Comparison of ENCODE assay signal across 1 cellular context in the genomic region with DNA sequence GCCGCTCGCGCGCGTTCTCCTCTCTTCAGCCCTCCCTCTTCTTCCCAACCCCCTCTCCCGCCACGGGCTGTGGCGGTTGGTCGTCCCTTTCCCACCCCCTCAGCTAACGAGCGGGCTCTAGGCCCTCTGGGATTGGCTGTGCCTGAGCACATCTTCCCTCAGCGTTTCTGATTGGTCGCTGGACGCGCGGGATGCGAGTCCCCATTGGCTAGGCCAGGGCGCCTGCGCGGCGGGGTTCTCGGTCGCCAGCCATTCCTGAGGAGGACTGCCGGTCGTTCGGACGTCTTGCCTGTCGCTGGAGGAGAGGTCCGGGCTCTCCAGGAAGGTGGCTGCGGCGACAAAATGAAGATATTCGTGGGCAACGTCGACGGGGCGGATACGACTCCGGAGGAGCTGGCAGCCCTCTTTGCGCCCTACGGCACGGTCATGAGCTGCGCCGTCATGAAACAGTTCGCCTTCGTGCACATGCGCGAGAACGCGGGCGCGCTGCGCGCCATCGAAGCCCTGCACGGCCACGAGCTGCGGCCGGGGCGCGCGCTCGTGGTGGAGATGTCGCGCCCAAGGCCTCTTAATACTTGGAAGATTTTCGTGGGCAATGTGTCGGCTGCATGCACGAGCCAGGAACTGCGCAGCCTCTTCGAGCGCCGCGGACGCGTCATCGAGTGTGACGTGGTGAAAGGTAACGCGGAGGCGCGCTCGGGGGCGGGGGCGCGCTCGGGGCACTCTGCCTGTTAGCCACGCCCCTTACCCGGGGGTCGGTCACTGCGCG.
TF ChIP-seq lines count a peak whose summit lies in the region.

A gene with protein sequence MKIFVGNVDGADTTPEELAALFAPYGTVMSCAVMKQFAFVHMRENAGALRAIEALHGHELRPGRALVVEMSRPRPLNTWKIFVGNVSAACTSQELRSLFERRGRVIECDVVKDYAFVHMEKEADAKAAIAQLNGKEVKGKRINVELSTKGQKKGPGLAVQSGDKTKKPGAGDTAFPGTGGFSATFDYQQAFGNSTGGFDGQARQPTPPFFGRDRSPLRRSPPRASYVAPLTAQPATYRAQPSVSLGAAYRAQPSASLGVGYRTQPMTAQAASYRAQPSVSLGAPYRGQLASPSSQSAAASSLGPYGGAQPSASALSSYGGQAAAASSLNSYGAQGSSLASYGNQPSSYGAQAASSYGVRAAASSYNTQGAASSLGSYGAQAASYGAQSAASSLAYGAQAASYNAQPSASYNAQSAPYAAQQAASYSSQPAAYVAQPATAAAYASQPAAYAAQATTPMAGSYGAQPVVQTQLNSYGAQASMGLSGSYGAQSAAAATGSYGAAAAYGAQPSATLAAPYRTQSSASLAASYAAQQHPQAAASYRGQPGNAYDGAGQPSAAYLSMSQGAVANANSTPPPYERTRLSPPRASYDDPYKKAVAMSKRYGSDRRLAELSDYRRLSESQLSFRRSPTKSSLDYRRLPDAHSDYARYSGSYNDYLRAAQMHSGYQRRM (plus strand): TSS at position 252 of the 769 bp plus-strand sequence. CDS start 91 bp downstream, at position 343.

TF ChIP-seq in WTC11, 78 proteins besides CTCF, POLR2A, EP300 and RAD21 (continued from another document and continues in another):
- TF ChIP-seq, protein P1, sequence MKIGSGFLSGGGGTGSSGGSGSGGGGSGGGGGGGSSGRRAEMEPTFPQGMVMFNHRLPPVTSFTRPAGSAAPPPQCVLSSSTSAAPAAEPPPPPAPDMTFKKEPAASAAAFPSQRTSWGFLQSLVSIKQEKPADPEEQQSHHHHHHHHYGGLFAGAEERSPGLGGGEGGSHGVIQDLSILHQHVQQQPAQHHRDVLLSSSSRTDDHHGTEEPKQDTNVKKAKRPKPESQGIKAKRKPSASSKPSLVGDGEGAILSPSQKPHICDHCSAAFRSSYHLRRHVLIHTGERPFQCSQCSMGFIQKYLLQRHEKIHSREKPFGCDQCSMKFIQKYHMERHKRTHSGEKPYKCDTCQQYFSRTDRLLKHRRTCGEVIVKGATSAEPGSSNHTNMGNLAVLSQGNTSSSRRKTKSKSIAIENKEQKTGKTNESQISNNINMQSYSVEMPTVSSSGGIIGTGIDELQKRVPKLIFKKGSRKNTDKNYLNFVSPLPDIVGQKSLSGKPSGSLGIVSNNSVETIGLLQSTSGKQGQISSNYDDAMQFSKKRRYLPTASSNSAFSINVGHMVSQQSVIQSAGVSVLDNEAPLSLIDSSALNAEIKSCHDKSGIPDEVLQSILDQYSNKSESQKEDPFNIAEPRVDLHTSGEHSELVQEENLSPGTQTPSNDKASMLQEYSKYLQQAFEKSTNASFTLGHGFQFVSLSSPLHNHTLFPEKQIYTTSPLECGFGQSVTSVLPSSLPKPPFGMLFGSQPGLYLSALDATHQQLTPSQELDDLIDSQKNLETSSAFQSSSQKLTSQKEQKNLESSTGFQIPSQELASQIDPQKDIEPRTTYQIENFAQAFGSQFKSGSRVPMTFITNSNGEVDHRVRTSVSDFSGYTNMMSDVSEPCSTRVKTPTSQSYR (CRISPR knock-in tag; IDR thresholded peaks at IDR 0.05) = peak; percentile 72; the same call in 1 of the 2 replicates
- TF ChIP-seq FOXK1 (CRISPR knock-in tag; IDR thresholded peaks at IDR 0.05) (peak; percentile 76), JAZF1 (CRISPR knock-in tag; IDR thresholded peaks at IDR 0.05) (no peak), TEAD4 (CRISPR knock-in tag; IDR thresholded peaks at IDR 0.05) (0 out of 2 replicates have a peak, but pooled peaks have one; percentile 50), NR1H2 (CRISPR knock-in tag; IDR thresholded peaks at IDR 0.05) (no peak), NFATC4 (CRISPR knock-in tag; IDR thresholded peaks at IDR 0.05) (no peak), GRHL2 (CRISPR knock-in tag; IDR thresholded peaks at IDR 0.05; ENCODE audit: insufficient replicate concordance, severe bottlenecking) (no peak), SOX15 (CRISPR knock-in tag; IDR thresholded peaks at IDR 0.05) (no peak), NR3C1 (CRISPR knock-in tag; conservative IDR thresholded peaks at IDR 0.05; ENCODE audit: low read depth) (no peak), ZNF263 (CRISPR knock-in tag; IDR thresholded peaks at IDR 0.05; ENCODE audit: low read depth) (0 out of 2 replicates have a peak, but pooled peaks have one; percentile 15), NFYB (CRISPR knock-in tag; conservative IDR thresholded peaks at IDR 0.05; ENCODE audit: low read depth) (peak; percentile 90), RELA (CRISPR knock-in tag; IDR thresholded peaks at IDR 0.05; ENCODE audit: borderline replicate concordance) (peak; percentile 77; the same call in 1 of the 2 replicates), JUN (CRISPR knock-in tag; IDR thresholded peaks at IDR 0.05) (peak; percentile 60), FOXP1 (CRISPR knock-in tag; IDR thresholded peaks at IDR 0.05; ENCODE audit: borderline replicate concordance) (peak; percentile 86), MXD4 (CRISPR knock-in tag; IDR thresholded peaks at IDR 0.05; ENCODE audit: borderline replicate concordance) (no peak)
- TF ChIP-seq, protein P2, sequence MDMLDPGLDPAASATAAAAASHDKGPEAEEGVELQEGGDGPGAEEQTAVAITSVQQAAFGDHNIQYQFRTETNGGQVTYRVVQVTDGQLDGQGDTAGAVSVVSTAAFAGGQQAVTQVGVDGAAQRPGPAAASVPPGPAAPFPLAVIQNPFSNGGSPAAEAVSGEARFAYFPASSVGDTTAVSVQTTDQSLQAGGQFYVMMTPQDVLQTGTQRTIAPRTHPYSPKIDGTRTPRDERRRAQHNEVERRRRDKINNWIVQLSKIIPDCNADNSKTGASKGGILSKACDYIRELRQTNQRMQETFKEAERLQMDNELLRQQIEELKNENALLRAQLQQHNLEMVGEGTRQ (CRISPR knock-in tag; IDR thresholded peaks at IDR 0.05) = no peak
- TF ChIP-seq, protein P3, sequence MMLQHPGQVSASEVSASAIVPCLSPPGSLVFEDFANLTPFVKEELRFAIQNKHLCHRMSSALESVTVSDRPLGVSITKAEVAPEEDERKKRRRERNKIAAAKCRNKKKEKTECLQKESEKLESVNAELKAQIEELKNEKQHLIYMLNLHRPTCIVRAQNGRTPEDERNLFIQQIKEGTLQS (CRISPR knock-in tag; conservative IDR thresholded peaks at IDR 0.05) = no peak
- TF ChIP-seq, protein P4, sequence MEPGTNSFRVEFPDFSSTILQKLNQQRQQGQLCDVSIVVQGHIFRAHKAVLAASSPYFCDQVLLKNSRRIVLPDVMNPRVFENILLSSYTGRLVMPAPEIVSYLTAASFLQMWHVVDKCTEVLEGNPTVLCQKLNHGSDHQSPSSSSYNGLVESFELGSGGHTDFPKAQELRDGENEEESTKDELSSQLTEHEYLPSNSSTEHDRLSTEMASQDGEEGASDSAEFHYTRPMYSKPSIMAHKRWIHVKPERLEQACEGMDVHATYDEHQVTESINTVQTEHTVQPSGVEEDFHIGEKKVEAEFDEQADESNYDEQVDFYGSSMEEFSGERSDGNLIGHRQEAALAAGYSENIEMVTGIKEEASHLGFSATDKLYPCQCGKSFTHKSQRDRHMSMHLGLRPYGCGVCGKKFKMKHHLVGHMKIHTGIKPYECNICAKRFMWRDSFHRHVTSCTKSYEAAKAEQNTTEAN (CRISPR knock-in tag; IDR thresholded peaks at IDR 0.05) = peak; percentile 80; the same call in 1 of the 2 replicates
- TF ChIP-seq, protein P5, sequence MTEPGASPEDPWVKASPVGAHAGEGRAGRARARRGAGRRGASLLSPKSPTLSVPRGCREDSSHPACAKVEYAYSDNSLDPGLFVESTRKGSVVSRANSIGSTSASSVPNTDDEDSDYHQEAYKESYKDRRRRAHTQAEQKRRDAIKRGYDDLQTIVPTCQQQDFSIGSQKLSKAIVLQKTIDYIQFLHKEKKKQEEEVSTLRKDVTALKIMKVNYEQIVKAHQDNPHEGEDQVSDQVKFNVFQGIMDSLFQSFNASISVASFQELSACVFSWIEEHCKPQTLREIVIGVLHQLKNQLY (CRISPR knock-in tag; IDR thresholded peaks at IDR 0.05) = no peak
- TF ChIP-seq, protein P6, sequence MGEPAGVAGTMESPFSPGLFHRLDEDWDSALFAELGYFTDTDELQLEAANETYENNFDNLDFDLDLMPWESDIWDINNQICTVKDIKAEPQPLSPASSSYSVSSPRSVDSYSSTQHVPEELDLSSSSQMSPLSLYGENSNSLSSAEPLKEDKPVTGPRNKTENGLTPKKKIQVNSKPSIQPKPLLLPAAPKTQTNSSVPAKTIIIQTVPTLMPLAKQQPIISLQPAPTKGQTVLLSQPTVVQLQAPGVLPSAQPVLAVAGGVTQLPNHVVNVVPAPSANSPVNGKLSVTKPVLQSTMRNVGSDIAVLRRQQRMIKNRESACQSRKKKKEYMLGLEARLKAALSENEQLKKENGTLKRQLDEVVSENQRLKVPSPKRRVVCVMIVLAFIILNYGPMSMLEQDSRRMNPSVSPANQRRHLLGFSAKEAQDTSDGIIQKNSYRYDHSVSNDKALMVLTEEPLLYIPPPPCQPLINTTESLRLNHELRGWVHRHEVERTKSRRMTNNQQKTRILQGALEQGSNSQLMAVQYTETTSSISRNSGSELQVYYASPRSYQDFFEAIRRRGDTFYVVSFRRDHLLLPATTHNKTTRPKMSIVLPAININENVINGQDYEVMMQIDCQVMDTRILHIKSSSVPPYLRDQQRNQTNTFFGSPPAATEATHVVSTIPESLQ (CRISPR knock-in tag; IDR thresholded peaks at IDR 0.05) = no peak
- TF ChIP-seq, protein P7, sequence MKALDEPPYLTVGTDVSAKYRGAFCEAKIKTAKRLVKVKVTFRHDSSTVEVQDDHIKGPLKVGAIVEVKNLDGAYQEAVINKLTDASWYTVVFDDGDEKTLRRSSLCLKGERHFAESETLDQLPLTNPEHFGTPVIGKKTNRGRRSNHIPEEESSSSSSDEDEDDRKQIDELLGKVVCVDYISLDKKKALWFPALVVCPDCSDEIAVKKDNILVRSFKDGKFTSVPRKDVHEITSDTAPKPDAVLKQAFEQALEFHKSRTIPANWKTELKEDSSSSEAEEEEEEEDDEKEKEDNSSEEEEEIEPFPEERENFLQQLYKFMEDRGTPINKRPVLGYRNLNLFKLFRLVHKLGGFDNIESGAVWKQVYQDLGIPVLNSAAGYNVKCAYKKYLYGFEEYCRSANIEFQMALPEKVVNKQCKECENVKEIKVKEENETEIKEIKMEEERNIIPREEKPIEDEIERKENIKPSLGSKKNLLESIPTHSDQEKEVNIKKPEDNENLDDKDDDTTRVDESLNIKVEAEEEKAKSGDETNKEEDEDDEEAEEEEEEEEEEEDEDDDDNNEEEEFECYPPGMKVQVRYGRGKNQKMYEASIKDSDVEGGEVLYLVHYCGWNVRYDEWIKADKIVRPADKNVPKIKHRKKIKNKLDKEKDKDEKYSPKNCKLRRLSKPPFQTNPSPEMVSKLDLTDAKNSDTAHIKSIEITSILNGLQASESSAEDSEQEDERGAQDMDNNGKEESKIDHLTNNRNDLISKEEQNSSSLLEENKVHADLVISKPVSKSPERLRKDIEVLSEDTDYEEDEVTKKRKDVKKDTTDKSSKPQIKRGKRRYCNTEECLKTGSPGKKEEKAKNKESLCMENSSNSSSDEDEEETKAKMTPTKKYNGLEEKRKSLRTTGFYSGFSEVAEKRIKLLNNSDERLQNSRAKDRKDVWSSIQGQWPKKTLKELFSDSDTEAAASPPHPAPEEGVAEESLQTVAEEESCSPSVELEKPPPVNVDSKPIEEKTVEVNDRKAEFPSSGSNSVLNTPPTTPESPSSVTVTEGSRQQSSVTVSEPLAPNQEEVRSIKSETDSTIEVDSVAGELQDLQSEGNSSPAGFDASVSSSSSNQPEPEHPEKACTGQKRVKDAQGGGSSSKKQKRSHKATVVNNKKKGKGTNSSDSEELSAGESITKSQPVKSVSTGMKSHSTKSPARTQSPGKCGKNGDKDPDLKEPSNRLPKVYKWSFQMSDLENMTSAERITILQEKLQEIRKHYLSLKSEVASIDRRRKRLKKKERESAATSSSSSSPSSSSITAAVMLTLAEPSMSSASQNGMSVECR (CRISPR knock-in tag; IDR thresholded peaks at IDR 0.05; ENCODE audit: borderline replicate concordance) = no peak; the same call in none of the 2 replicates
- TF ChIP-seq, protein P8, sequence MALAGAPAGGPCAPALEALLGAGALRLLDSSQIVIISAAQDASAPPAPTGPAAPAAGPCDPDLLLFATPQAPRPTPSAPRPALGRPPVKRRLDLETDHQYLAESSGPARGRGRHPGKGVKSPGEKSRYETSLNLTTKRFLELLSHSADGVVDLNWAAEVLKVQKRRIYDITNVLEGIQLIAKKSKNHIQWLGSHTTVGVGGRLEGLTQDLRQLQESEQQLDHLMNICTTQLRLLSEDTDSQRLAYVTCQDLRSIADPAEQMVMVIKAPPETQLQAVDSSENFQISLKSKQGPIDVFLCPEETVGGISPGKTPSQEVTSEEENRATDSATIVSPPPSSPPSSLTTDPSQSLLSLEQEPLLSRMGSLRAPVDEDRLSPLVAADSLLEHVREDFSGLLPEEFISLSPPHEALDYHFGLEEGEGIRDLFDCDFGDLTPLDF (CRISPR knock-in tag; IDR thresholded peaks at IDR 0.05) = no peak; the same call in 1 of the 2 replicates
- TF ChIP-seq, protein P9, sequence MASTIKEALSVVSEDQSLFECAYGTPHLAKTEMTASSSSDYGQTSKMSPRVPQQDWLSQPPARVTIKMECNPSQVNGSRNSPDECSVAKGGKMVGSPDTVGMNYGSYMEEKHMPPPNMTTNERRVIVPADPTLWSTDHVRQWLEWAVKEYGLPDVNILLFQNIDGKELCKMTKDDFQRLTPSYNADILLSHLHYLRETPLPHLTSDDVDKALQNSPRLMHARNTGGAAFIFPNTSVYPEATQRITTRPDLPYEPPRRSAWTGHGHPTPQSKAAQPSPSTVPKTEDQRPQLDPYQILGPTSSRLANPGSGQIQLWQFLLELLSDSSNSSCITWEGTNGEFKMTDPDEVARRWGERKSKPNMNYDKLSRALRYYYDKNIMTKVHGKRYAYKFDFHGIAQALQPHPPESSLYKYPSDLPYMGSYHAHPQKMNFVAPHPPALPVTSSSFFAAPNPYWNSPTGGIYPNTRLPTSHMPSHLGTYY (CRISPR knock-in tag; IDR thresholded peaks at IDR 0.05) = no peak
- TF ChIP-seq, protein P10, sequence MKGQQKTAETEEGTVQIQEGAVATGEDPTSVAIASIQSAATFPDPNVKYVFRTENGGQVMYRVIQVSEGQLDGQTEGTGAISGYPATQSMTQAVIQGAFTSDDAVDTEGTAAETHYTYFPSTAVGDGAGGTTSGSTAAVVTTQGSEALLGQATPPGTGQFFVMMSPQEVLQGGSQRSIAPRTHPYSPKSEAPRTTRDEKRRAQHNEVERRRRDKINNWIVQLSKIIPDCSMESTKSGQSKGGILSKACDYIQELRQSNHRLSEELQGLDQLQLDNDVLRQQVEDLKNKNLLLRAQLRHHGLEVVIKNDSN (CRISPR knock-in tag; IDR thresholded peaks at IDR 0.05) = peak; percentile 62; the same call in 1 of the 2 replicates
- TF ChIP-seq, protein P11, sequence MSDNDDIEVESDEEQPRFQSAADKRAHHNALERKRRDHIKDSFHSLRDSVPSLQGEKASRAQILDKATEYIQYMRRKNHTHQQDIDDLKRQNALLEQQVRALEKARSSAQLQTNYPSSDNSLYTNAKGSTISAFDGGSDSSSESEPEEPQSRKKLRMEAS (CRISPR knock-in tag; IDR thresholded peaks at IDR 0.05) = peak; percentile 92
- TF ChIP-seq, protein P12, sequence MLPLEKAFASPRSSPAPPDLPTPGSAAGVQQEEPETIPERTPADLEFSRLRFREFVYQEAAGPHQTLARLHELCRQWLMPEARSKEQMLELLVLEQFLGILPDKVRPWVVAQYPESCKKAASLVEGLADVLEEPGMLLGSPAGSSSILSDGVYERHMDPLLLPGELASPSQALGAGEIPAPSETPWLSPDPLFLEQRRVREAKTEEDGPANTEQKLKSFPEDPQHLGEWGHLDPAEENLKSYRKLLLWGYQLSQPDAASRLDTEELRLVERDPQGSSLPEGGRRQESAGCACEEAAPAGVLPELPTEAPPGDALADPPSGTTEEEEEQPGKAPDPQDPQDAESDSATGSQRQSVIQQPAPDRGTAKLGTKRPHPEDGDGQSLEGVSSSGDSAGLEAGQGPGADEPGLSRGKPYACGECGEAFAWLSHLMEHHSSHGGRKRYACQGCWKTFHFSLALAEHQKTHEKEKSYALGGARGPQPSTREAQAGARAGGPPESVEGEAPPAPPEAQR (CRISPR knock-in tag; IDR thresholded peaks at IDR 0.05) = no peak
- TF ChIP-seq, protein P13, sequence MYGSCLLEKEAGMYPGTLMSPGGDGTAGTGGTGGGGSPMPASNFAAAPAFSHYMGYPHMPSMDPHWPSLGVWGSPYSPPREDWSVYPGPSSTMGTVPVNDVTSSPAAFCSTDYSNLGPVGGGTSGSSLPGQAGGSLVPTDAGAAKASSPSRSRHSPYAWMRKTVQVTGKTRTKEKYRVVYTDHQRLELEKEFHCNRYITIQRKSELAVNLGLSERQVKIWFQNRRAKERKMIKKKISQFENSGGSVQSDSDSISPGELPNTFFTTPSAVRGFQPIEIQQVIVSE (CRISPR knock-in tag; IDR thresholded peaks at IDR 0.05; ENCODE audit: borderline replicate concordance) = no peak
